In genomic region chr12:91335724-91336123, GRCh38 we compare ENCODE assay signal across 18 cellular contexts.
DNase-seq lines count a peak whose midpoint lies in the region; ATAC-seq and TF ChIP-seq lines count a peak whose summit lies in the region.
"Had no signal": no experiment of that assay in that cellular context is flagged by ENCODE, and none has a peak within 500 bp of the region (broad histone marks: within the 10 kb centered on the region; RNA-seq: fewer than 3 reads in every experiment).

No MANE protein-coding gene starts in this region.

- DNase-seq in AG10803 (ENCODE audit: low read depth) (peak; percentile 78), GM03348 (ENCODE audit: low spot score) (peak; percentile 33), NCI-H69 (lab: John Stamatoyannopoulos, UW) (peak; percentile 47), fibroblast of villous mesenchyme (ENCODE audit: low read depth) (peak; percentile 47), activated T-cell treated with anti-CD3 and anti-CD28 coated beads for 4 hours (no peak), dermis blood vessel endothelial cell (no peak), body of pancreas (no peak), SW 1271 (lab: John Stamatoyannopoulos, UW) (no peak)
- DNase-seq: Calu3; CD4-positive, alpha-beta T cell; DMS79 treated with DMSO at 0.1 percent for 48 hours; GF-D8; H9; NCI-H187 treated with DMSO at 0.1 percent for 48 hours; NCI-H526 treated with DMSO at 0.1 percent for 48 hours; SHP77 treated with DMSO at 0.1 percent for 48 hours had no signal

- no peak for ATAC-seq in body of pancreas
- ATAC-seq: HepG2, Panc1 had no signal

- no peaks in the 10 kb centered on the region for H3K9me3 ChIP-seq in body of pancreas

- H3K27me3 ChIP-seq in body of pancreas: no peaks in the 10 kb centered on the region

- 78 to 80% methylated on average over 1 of the region's 1 CpG for WGBS in body of pancreas, 2 donors

- no peak for TF ChIP-seq POLR2A in body of pancreas (IDR thresholded peaks at IDR 0.05)

- no peaks in the 10 kb centered on the region for H3K4me1 ChIP-seq in body of pancreas

- H3K4me3 ChIP-seq in AG10803 (ENCODE audit: low read length): no peak overlapping the region
- no peak overlapping the region for H3K4me3 ChIP-seq in fibroblast of villous mesenchyme (ENCODE audit: low read depth, low read length)
- no peak overlapping the region for H3K4me3 ChIP-seq in body of pancreas

- TF ChIP-seq CTCF in AG10803 (conservative IDR thresholded peaks at IDR 0.05; ENCODE audit: low read length) (no peak), fibroblast of villous mesenchyme (IDR thresholded peaks at IDR 0.05; ENCODE audit: insufficient read depth, low read depth, low read length) (no peak), body of pancreas (IDR thresholded peaks at IDR 0.05) (no peak)

- H3K27ac ChIP-seq in body of pancreas: no peak overlapping the region

- intact Hi-C loops in body of pancreas (cut with DNase I): no loop called here

- H3K36me3 ChIP-seq in body of pancreas (replicated peaks in 1 of 2; ENCODE audit: insufficient read depth in 1 of 2, low read depth in 2 of 2): no peaks in the 10 kb centered on the region

Comparison
In these comparisons a context has a peak if more than half of its experiments do, and no peak if none do; other contexts are left out.
1. DNase-seq: peak in AG10803 (single experiment), GM03348 (single experiment), NCI-H69 (single experiment) and fibroblast of villous mesenchyme (single experiment); none in activated T-cell treated with anti-CD3 and anti-CD28 coated beads for 4 hours (single experiment), dermis blood vessel endothelial cell (single experiment), body of pancreas (0 of 4) and SW 1271 (0 of 2).